In genomic region chr10:61882621-61883375, GRCh38 we compare ENCODE assay signal across 10 cellular contexts. TPM values are rescaled to one million over a fixed set of nuclear protein-coding genes. Genes with fewer than 3 reads are reported as not detected.
DNase-seq lines count a peak whose midpoint lies in the region; ATAC-seq and TF ChIP-seq lines count a peak whose summit lies in the region.
"Had no signal": no experiment of that assay in that cellular context is flagged by ENCODE, and none has a peak within 500 bp of the region (broad histone marks: within the 10 kb centered on the region; RNA-seq: fewer than 3 reads in every experiment).

No MANE protein-coding gene starts in this region.

- H3K36me3 ChIP-seq in uterus (no peaks in the 10 kb centered on the region), heart right ventricle (no peaks in the 10 kb centered on the region)

- WGBS in heart right ventricle, 2 donors, result 95 to 97% methylated on average over 6 of the region's 6 CpGs

- H3K4me1 ChIP-seq in uterus (no peaks in the 10 kb centered on the region), heart right ventricle (no peaks in the 10 kb centered on the region)

- H3K27ac ChIP-seq in uterus (no peak overlapping the region), heart right ventricle (no peak overlapping the region)

- CTCF ChIA-PET in activated CD8-positive, alpha-beta memory T cell treated with anti-CD3 and anti-CD28 coated beads, Interleukin-2, amount 10 ng/mL, durations not matched to agents 7 days and 5 days (lab: Charles Lee), result interaction anchor here (1.0 to 3.1 kb wide), 2 partner anchors 14 to 15 kb away, joined by 4 to 9 read pairs; no protein-coding TSS in a partner anchor

- H3K36me3 Mint-ChIP-seq in activated CD8-positive, alpha-beta memory T cell treated with anti-CD3 and anti-CD28 coated beads, Interleukin-2, amount 10 ng/mL, durations not matched to agents 7 days and 5 days, result peaks cover 5% of the 10 kb centered on the region

- TF ChIP-seq CTCF in uterus (IDR thresholded peaks at IDR 0.05), result no peak
- no peak for TF ChIP-seq CTCF in heart right ventricle (IDR thresholded peaks at IDR 0.05)

- H3K27me3 Mint-ChIP-seq in activated CD8-positive, alpha-beta memory T cell treated with anti-CD3 and anti-CD28 coated beads, Interleukin-2, amount 10 ng/mL, durations not matched to agents 7 days and 5 days, result no peaks in the 10 kb centered on the region
- H3K27me3 Mint-ChIP-seq: dendritic cell treated with granulocyte-macrophage colony-stimulating factor and Interleukin-4, amounts not matched to agents 40 ng/mL and 50 ng/mL, for 4 days had no signal

- no peak for TF ChIP-seq POLR2A in uterus (IDR thresholded peaks at IDR 0.05)

- no peaks in the 10 kb centered on the region for H3K9me3 ChIP-seq in uterus
- no peaks in the 10 kb centered on the region for H3K9me3 ChIP-seq in heart right ventricle

- H3K4me3 Mint-ChIP-seq in activated CD8-positive, alpha-beta memory T cell treated with anti-CD3 and anti-CD28 coated beads, Interleukin-2, amount 10 ng/mL, durations not matched to agents 7 days and 5 days, result no peak overlapping the region
- H3K4me3 Mint-ChIP-seq: dendritic cell treated with granulocyte-macrophage colony-stimulating factor and Interleukin-4, amounts not matched to agents 40 ng/mL and 50 ng/mL, for 4 days; naive thymus-derived CD8-positive, alpha-beta T cell had no signal

- H3K27me3 ChIP-seq in uterus (no peaks in the 10 kb centered on the region), heart right ventricle (no peaks in the 10 kb centered on the region)

- DNase-seq in EL (peak; percentile 79), kidney tubule cell (ENCODE audit: low spot score) (peak; percentile 36), uterus (no peak), NCI-H446 (lab: John Stamatoyannopoulos, UW) (no peak), heart right ventricle (no peak)
- peak; percentile 43 for DNase-seq in activated CD8-positive, alpha-beta memory T cell treated with anti-CD3 and anti-CD28 coated beads, Interleukin-2, amount 10 ng/mL, durations not matched to agents 7 days and 5 days
- DNase-seq: naive thymus-derived CD8-positive, alpha-beta T cell had no signal

- H3K4me3 ChIP-seq in uterus (no peak overlapping the region), heart right ventricle (no peak overlapping the region)

- peaks cover 12% of the 10 kb centered on the region for H3K4me1 Mint-ChIP-seq in activated CD8-positive, alpha-beta memory T cell treated with anti-CD3 and anti-CD28 coated beads, Interleukin-2, amount 10 ng/mL, durations not matched to agents 7 days and 5 days

- ATAC-seq in HG02678 (IDR thresholded peaks at IDR 0.05; ENCODE audit: unreplicated experiment) (peak; percentile 40), GM18873 (IDR thresholded peaks at IDR 0.05; ENCODE audit: low FRiP score, unreplicated experiment) (no peak), heart right ventricle (no peak)
- ATAC-seq in activated CD8-positive, alpha-beta memory T cell treated with anti-CD3 and anti-CD28 coated beads, Interleukin-2, amount 10 ng/mL, durations not matched to agents 7 days and 5 days, result peak; percentile 33
- ATAC-seq: naive thymus-derived CD8-positive, alpha-beta T cell had no signal

- no peak overlapping the region for H3K27ac Mint-ChIP-seq in activated CD8-positive, alpha-beta memory T cell treated with anti-CD3 and anti-CD28 coated beads, Interleukin-2, amount 10 ng/mL, durations not matched to agents 7 days and 5 days
- H3K27ac Mint-ChIP-seq: dendritic cell treated with granulocyte-macrophage colony-stimulating factor and Interleukin-4, amounts not matched to agents 40 ng/mL and 50 ng/mL, for 4 days had no signal

- H3K9me3 Mint-ChIP-seq in activated CD8-positive, alpha-beta memory T cell treated with anti-CD3 and anti-CD28 coated beads, Interleukin-2, amount 10 ng/mL, durations not matched to agents 7 days and 5 days (ENCODE audit: low read depth), result no peaks in the 10 kb centered on the region
- H3K9me3 Mint-ChIP-seq: dendritic cell treated with granulocyte-macrophage colony-stimulating factor and Interleukin-4, amounts not matched to agents 40 ng/mL and 50 ng/mL, for 4 days; naive thymus-derived CD8-positive, alpha-beta T cell had no signal

- intact Hi-C loops in uterus (cut with DNase I; ENCODE audit: low total_unique reads) (no loop called here), heart right ventricle (cut with DNase I) (no loop called here)

RNA-seq across cellular contexts. Expression of gene ARID5B, which starts 18.7 kb away (rescaled TPM):
- 10 to 100 TPM; 34.8 to 35.9 TPM for total RNA-seq in activated CD8-positive, alpha-beta memory T cell treated with anti-CD3 and anti-CD28 coated beads, Interleukin-2, amount 10 ng/mL, durations not matched to agents 7 days and 5 days
- total RNA-seq in uterus, result 10 to 100 TPM; 38.7 to 64.1 (median 56.6) TPM
- 100 to 1,000 TPM in 1 of 10 donors, 10 to 100 TPM in 9; 12.9 to 108 (median 26.5) TPM for total RNA-seq in heart right ventricle
- polyA plus RNA-seq in heart right ventricle, result 1 to 10 TPM; 5.3 to 5.8 TPM

Comparison
In these comparisons a context has a peak if more than half of its experiments do, and no peak if none do; other contexts are left out.
1. DNase-seq: peak in EL (single experiment), activated CD8-positive, alpha-beta memory T cell treated with anti-CD3 and anti-CD28 coated beads, Interleukin-2, amount 10 ng/mL, durations not matched to agents 7 days and 5 days (single experiment) and kidney tubule cell (single experiment); none in uterus (0 of 2), NCI-H446 (0 of 2) and heart right ventricle (0 of 2).
2. ATAC-seq: peak in HG02678 (single experiment) and activated CD8-positive, alpha-beta memory T cell treated with anti-CD3 and anti-CD28 coated beads, Interleukin-2, amount 10 ng/mL, durations not matched to agents 7 days and 5 days (single experiment); none in GM18873 (single experiment) and heart right ventricle (0 of 8).